Comparison of ENCODE assay signal across 1 cellular context in genomic region chr3:62214850-62215249, GRCh38.
TF ChIP-seq lines count a peak whose summit lies in the region.

No MANE protein-coding gene starts in this region.

TF ChIP-seq in GM23338, 12 proteins besides CTCF, POLR2A, EP300 and RAD21 (continued from another document):
- TF ChIP-seq ZNF462 (CRISPR knock-in tag; IDR thresholded peaks at IDR 0.05), result no peak
- TF ChIP-seq STAT1 (IDR thresholded peaks at IDR 0.05; ENCODE audit: unreplicated experiment), result no peak
- no peak for TF ChIP-seq EZH2phosphoT487 (IDR thresholded peaks at IDR 0.05; ENCODE audit: unreplicated experiment)
- TF ChIP-seq NANOG (IDR thresholded peaks at IDR 0.05; ENCODE audit: borderline replicate concordance), result no peak
- no peak for TF ChIP-seq CREB1 (CRISPR knock-in tag; IDR thresholded peaks at IDR 0.05; ENCODE audit: low read depth)
